ENCODE assay signal across 21 cellular contexts in genomic region chr12:65838330-65838976, GRCh38. TPM values are rescaled to one million over a fixed set of nuclear protein-coding genes. Genes with fewer than 3 reads are reported as not detected.
"Had no signal": no experiment of that assay in that cellular context is flagged by ENCODE, and none has a peak within 500 bp of the region (broad histone marks: within the 10 kb centered on the region; RNA-seq: fewer than 3 reads in every experiment).

No MANE protein-coding gene starts in this region.

- H3K27ac ChIP-seq: adrenal gland, colonic mucosa, esophagus squamous epithelium, left lung, right atrium auricular region, upper lobe of left lung had no signal

- ATAC-seq: left lung; stimulated activated naive CD8-positive, alpha-beta T cell treated with anti-CD3 and anti-CD28 coated beads, Interleukin-15, amount 100 ng/mL, for 72 hours; T-helper 17 cell; WTC11 had no signal

- H3K4me1 ChIP-seq: adrenal gland, colonic mucosa, esophagus squamous epithelium, left lung, right atrium auricular region, upper lobe of left lung had no signal

- H3K4me3 ChIP-seq: adrenal gland, colonic mucosa, esophagus squamous epithelium, left lung, right atrium auricular region, upper lobe of left lung had no signal

- H3K4me1 Mint-ChIP-seq: activated CD4-positive, alpha-beta memory T cell treated with anti-CD3 and anti-CD28 coated beads, Interleukin-2, amount 10 ng/mL, durations not matched to agents 7 days and 5 days; activated naive CD4-positive, alpha-beta T cell treated with anti-CD3 and anti-CD28 coated beads, Interleukin-2, amount 50 U/mL, for 24 hours; memory B cell; stimulated activated naive CD8-positive, alpha-beta T cell treated with anti-CD3 and anti-CD28 coated beads, Interleukin-15, amount 100 ng/mL, for 72 hours; T-helper 17 cell had no signal

- H3K27me3 ChIP-seq: colonic mucosa, right atrium auricular region had no signal

- DNase-seq: activated CD4-positive, alpha-beta memory T cell treated with anti-CD3 and anti-CD28 coated beads, Interleukin-2, amount 10 ng/mL, durations not matched to agents 7 days and 5 days; activated CD4-positive, alpha-beta T cell treated with anti-CD3 and anti-CD28 coated beads for 4 hours; activated effector memory CD4-positive, alpha-beta T cell treated with Interleukin-2 at 50 U/mL for 16 hours; activated T-cell treated with anti-CD3 and anti-CD28 coated beads, Interleukin-2, amount 50 U/mL, for 24 hours; adrenal gland; central memory CD4-positive, alpha-beta T cell; colonic mucosa; esophagus squamous epithelium; hypothalamus; kidney; left lung; nucleus accumbens; stimulated activated naive CD8-positive, alpha-beta T cell treated with anti-CD3 and anti-CD28 coated beads, Interleukin-15, amount 100 ng/mL, for 72 hours; T-helper 17 cell; upper lobe of left lung had no signal

- FAIRE-seq: endometrium, kidney had no signal

- H3K4me3 Mint-ChIP-seq: activated CD4-positive, alpha-beta memory T cell treated with anti-CD3 and anti-CD28 coated beads, Interleukin-2, amount 10 ng/mL, durations not matched to agents 7 days and 5 days; activated naive CD4-positive, alpha-beta T cell treated with anti-CD3 and anti-CD28 coated beads, Interleukin-2, amount 50 U/mL, for 24 hours; activated T-cell treated with anti-CD3 and anti-CD28 coated beads, Interleukin-2, amount 50 U/mL, for 24 hours; memory B cell; nephron; stimulated activated naive CD8-positive, alpha-beta T cell treated with anti-CD3 and anti-CD28 coated beads, Interleukin-15, amount 100 ng/mL, for 72 hours; T-helper 17 cell; WTC11 had no signal

- H3K36me3 Mint-ChIP-seq: activated naive CD4-positive, alpha-beta T cell treated with anti-CD3 and anti-CD28 coated beads, Interleukin-2, amount 50 U/mL, for 24 hours; memory B cell had no signal

- H3K9me3 Mint-ChIP-seq: activated CD4-positive, alpha-beta memory T cell treated with anti-CD3 and anti-CD28 coated beads, Interleukin-2, amount 10 ng/mL, durations not matched to agents 7 days and 5 days; activated naive CD4-positive, alpha-beta T cell treated with anti-CD3 and anti-CD28 coated beads, Interleukin-2, amount 50 U/mL, for 24 hours; activated T-cell treated with anti-CD3 and anti-CD28 coated beads, Interleukin-2, amount 50 U/mL, for 24 hours; nephron; stimulated activated naive CD8-positive, alpha-beta T cell treated with anti-CD3 and anti-CD28 coated beads, Interleukin-15, amount 100 ng/mL, for 72 hours; WTC11 had no signal

- H3K27ac Mint-ChIP-seq: activated CD4-positive, alpha-beta memory T cell treated with anti-CD3 and anti-CD28 coated beads, Interleukin-2, amount 10 ng/mL, durations not matched to agents 7 days and 5 days; activated naive CD4-positive, alpha-beta T cell treated with anti-CD3 and anti-CD28 coated beads, Interleukin-2, amount 50 U/mL, for 24 hours; activated T-cell treated with anti-CD3 and anti-CD28 coated beads, Interleukin-2, amount 50 U/mL, for 24 hours; memory B cell; stimulated activated naive CD8-positive, alpha-beta T cell treated with anti-CD3 and anti-CD28 coated beads, Interleukin-15, amount 100 ng/mL, for 72 hours; T-helper 17 cell; WTC11 had no signal

- H3K36me3 ChIP-seq: adrenal gland, colonic mucosa, esophagus squamous epithelium, left lung, right atrium auricular region, upper lobe of left lung had no signal

- H3K9me3 ChIP-seq: adrenal gland, colonic mucosa, esophagus squamous epithelium, left lung, right atrium auricular region, upper lobe of left lung had no signal

RNA-seq across cellular contexts. Expression of gene HMGA2, which starts 14.2 kb away (rescaled TPM):
- total RNA-seq: activated CD4-positive, alpha-beta memory T cell treated with anti-CD3 and anti-CD28 coated beads, Interleukin-2, amount 10 ng/mL, durations not matched to agents 7 days and 5 days; right atrium auricular region; T-helper 17 cell had no signal
